ENCODE assay signal across 13 cellular contexts in the genomic region with DNA sequence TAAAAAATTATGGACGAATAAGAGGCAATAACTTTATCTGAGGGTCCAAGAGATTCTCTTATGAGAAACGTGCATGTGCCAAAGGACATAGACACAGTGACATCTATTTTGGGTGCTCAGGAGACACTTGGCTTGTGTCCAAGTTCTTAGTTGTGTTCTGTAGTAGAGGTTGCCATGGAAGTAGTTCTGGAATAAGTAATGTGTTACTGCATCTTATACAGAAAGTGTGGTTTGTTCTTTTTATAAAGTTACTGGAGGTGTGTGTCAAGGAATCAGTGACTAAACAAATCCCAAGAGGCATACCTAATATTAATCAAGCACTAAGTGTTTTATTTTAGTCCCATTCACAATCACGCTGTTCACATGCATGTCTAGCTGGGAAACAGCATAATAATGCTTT.
A peak's percentile ranks its signal among the peaks of the same experiment; 100 is the strongest.
DNase-seq lines count a peak whose midpoint lies in the region; ATAC-seq and TF ChIP-seq lines count a peak whose summit lies in the region.
"Had no signal": no experiment of that assay in that cellular context is flagged by ENCODE, and none has a peak within 500 bp of the region (broad histone marks: within the 10 kb centered on the region; RNA-seq: fewer than 3 reads in every experiment).

No MANE protein-coding gene starts in this region.

- DNase-seq in epithelial cell of proximal tubule (ENCODE audit: low read depth) (no peak), SIG-M5 (lab: John Stamatoyannopoulos, UW) (no peak), GM20000 (ENCODE audit: low spot score) (no peak), SK-N-DZ (ENCODE audit: low spot score) (no peak)
- no peak for DNase-seq in CD8-positive, alpha-beta memory T cell
- DNase-seq: activated naive CD4-positive, alpha-beta T cell treated with anti-CD3 and anti-CD28 coated beads, Interleukin-2, amount 50 U/mL, for 16 hours; stimulated activated CD4-positive, alpha-beta T cell treated with anti-CD3 and anti-CD28 coated beads, Interleukin-4, amount 100 ng/mL, for 4 hours had no signal

- H3K4me3 Mint-ChIP-seq in CD8-positive, alpha-beta memory T cell: no peak overlapping the region

- H3K27me3 Mint-ChIP-seq in CD8-positive, alpha-beta memory T cell: no peaks in the 10 kb centered on the region

- TF ChIP-seq CTCF in epithelial cell of proximal tubule (conservative IDR thresholded peaks at IDR 0.05; ENCODE audit: low read depth, low read length) (no peak), GM20000 (IDR thresholded peaks at IDR 0.05; ENCODE audit: extremely low read depth, missing control alignments) (no peak)

- no peaks in the 10 kb centered on the region for H3K27me3 ChIP-seq in skeletal muscle satellite cell (ENCODE audit: control insufficient read depth, insufficient read depth, low read length)
- H3K27me3 ChIP-seq in CD8-positive, alpha-beta memory T cell (ENCODE audit: insufficient read depth, low read length, poor library complexity, severe bottlenecking): no peaks in the 10 kb centered on the region
- H3K27me3 ChIP-seq: vagina had no signal

- POLR2A ChIA-PET in CD8-positive, alpha-beta memory T cell (lab: Charles Lee): no interaction called here

- H3K9me3 ChIP-seq in skeletal muscle satellite cell (replicated peaks; ENCODE audit: low read length): no peaks in the 10 kb centered on the region
- no peaks in the 10 kb centered on the region for H3K9me3 ChIP-seq in CD8-positive, alpha-beta memory T cell (ENCODE audit: low read length)
- H3K9me3 ChIP-seq: vagina had no signal

- H3K4me3 ChIP-seq in epithelial cell of proximal tubule (ENCODE audit: low read depth, low read length) (peak overlapping the region; percentile 1), skeletal muscle satellite cell (ENCODE audit: low read length) (peak overlapping the region; percentile 54)
- H3K4me3 ChIP-seq in CD8-positive, alpha-beta memory T cell (ENCODE audit: low read length): no peak overlapping the region
- H3K4me3 ChIP-seq: vagina had no signal

- H3K9me3 Mint-ChIP-seq in CD8-positive, alpha-beta memory T cell: peaks cover 0 to 7% (median 0%) of the 10 kb centered on the region in 5 donors

- no peak overlapping the region for H3K27ac ChIP-seq in CD8-positive, alpha-beta memory T cell (ENCODE audit: low read depth, low read length)
- H3K27ac ChIP-seq: vagina, VCaP had no signal

- no peaks in the 10 kb centered on the region for H3K36me3 Mint-ChIP-seq in CD8-positive, alpha-beta memory T cell

- H3K36me3 ChIP-seq in skeletal muscle satellite cell (ENCODE audit: insufficient read depth, low read length): no peaks in the 10 kb centered on the region
- H3K36me3 ChIP-seq in CD8-positive, alpha-beta memory T cell (ENCODE audit: insufficient read depth, low read length): no peaks in the 10 kb centered on the region
- H3K36me3 ChIP-seq: vagina had no signal

- H3K4me2 ChIP-seq in skeletal muscle satellite cell (ENCODE audit: low read length): peak overlapping the region; percentile 53

- ATAC-seq in GM21447 (IDR thresholded peaks at IDR 0.05; ENCODE audit: unreplicated experiment) (peak; percentile 39), HG03460 (IDR thresholded peaks at IDR 0.05; ENCODE audit: unreplicated experiment) (peak; percentile 38)
- ATAC-seq: esophagus mucosa had no signal

- H3K9ac ChIP-seq in skeletal muscle satellite cell (ENCODE audit: low read depth, low read length): peak overlapping the region; percentile 55

- H3K4me1 Mint-ChIP-seq in CD8-positive, alpha-beta memory T cell: no peaks in the 10 kb centered on the region

- H3K4me1 ChIP-seq in skeletal muscle satellite cell (ENCODE audit: control insufficient read depth, insufficient read depth, low read length): peaks cover 68% of the 10 kb centered on the region
- no peaks in the 10 kb centered on the region for H3K4me1 ChIP-seq in CD8-positive, alpha-beta memory T cell (ENCODE audit: insufficient read depth, low read length)

- CTCF ChIA-PET in CD8-positive, alpha-beta memory T cell (lab: Charles Lee): interaction anchor here (0.6 kb wide), 1 partner anchor 38 kb away, joined by 3 read pairs; no protein-coding TSS in a partner anchor

- H3K27ac Mint-ChIP-seq in CD8-positive, alpha-beta memory T cell: no peak overlapping the region
